6 cellular contexts compared by ENCODE assay signal in the genomic region with DNA sequence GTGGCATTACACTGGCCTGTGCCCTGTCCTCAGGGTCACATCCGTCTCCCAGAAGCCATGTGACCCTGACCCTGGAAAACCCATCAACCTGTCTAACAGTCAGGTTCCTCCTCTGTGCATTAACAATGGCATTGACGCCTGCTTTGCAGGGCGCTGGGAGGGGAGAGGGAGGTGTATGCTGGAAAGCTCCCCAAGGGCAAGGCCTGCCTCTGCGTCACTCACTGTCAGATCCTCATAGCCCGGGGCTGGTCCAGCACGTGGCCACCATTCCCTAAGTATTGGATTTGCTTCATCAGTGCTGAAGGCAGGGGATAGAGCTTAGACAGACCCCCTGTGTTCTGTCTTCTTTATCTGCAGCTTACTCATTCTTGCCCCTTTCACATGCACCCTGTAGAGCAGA. TPM values are rescaled to one million over a fixed set of nuclear protein-coding genes. Genes with fewer than 3 reads are reported as not detected.
DNase-seq lines count a peak whose midpoint lies in the region; ATAC-seq, FAIRE-seq and TF ChIP-seq lines count a peak whose summit lies in the region.
"Not testable (repeated sequence)": the region's sequence is repeated elsewhere in the genome, so short reads cannot be mapped to it uniquely, and the experiment has no call there.

No MANE protein-coding gene starts in this region.

- DNase-seq in ELF-1 (ENCODE audit: low read depth, low spot score), result peak; percentile 25
- DNase-seq in activated CD4-positive, alpha-beta T cell treated with anti-CD3 and anti-CD28 coated beads for 1 hour, result peak; percentile 5
- peak; percentile 33 for DNase-seq in coronary artery (ENCODE audit: low spot score)
- peak; percentile 39 for DNase-seq in kidney
- peak; percentile 49 for DNase-seq in posterior vena cava (ENCODE audit: low spot score)
- peak; percentile 20 for DNase-seq in upper lobe of right lung

- not testable (repeated sequence) for H3K36me3 ChIP-seq in kidney (ENCODE audit: control insufficient read depth in 1 of 2, insufficient read depth in 2 of 2, low read length in 2 of 2); upper lobe of right lung

- ATAC-seq in upper lobe of right lung, result not testable (repeated sequence)

- not testable (repeated sequence) for FAIRE-seq in kidney (lab: Jason Lieb, UNC)

- not testable (repeated sequence) for H3K9me3 ChIP-seq in kidney (ENCODE audit: control insufficient read depth in 1 of 2, low read length in 2 of 2); upper lobe of right lung

- H3K4me1 ChIP-seq in kidney (ENCODE audit: control insufficient read depth in 1 of 2, insufficient read depth in 1 of 2, low read depth in 1 of 2, low read length in 2 of 2); upper lobe of right lung: not testable (repeated sequence)

- not testable (repeated sequence) for TF ChIP-seq CTCF in coronary artery (IDR thresholded peaks at IDR 0.05); kidney (IDR thresholded peaks at IDR 0.05; ENCODE audit: borderline replicate concordance, extremely low read depth, insufficient read depth); upper lobe of right lung (IDR thresholded peaks at IDR 0.05)

- H3K27me3 ChIP-seq in upper lobe of right lung, result not testable (repeated sequence)

- intact Hi-C loops in kidney (cut with DNase I); posterior vena cava (cut with DNase I); upper lobe of right lung (cut with DNase I): not testable (repeated sequence)

- not testable (repeated sequence) for H3K4me3 ChIP-seq in coronary artery; kidney (ENCODE audit: low read length in 2 of 2); upper lobe of right lung

- not testable (repeated sequence) for H3K9ac ChIP-seq in kidney (ENCODE audit: low read length in 2 of 2)

- not testable (repeated sequence) for H3K27ac ChIP-seq in coronary artery; kidney (ENCODE audit: low read depth in 2 of 2, low read length in 2 of 2); upper lobe of right lung

RNA-seq across cellular contexts. Expression of gene LGALS9, which starts 35.3 kb away (rescaled TPM):
- total RNA-seq in kidney (50.8 TPM), posterior vena cava (10 to 100 TPM; 53.9 to 56.9 TPM), upper lobe of right lung (185 TPM)
- polyA plus RNA-seq in kidney (ENCODE audit: insufficient read depth, low read depth, low replicate concordance), result 16.4 TPM
